8 cellular contexts compared by ENCODE assay signal in genomic region chr7:113421696-113422330, GRCh38.
DNase-seq lines count a peak whose midpoint lies in the region; ATAC-seq and TF ChIP-seq lines count a peak whose summit lies in the region.

No MANE protein-coding gene starts in this region.

- H3K79me1 ChIP-seq in trophoblast cell (ENCODE audit: low read length), result no peaks in the 10 kb centered on the region

- H2BK120ac ChIP-seq in trophoblast cell (ENCODE audit: insufficient read depth, low read length, poor library complexity), result no peak overlapping the region

- H3K4me1 ChIP-seq in trophoblast cell (ENCODE audit: control insufficient read depth in 1 of 2, insufficient read depth in 2 of 2, low read length in 2 of 2) (no peaks in the 10 kb centered on the region), upper lobe of right lung (no peaks in the 10 kb centered on the region)

- no peak overlapping the region for H4K91ac ChIP-seq in trophoblast cell (ENCODE audit: low read depth, low read length)

- H3K4me2 ChIP-seq in trophoblast cell (ENCODE audit: low read length), result no peak overlapping the region

- no peaks in the 10 kb centered on the region for H3K36me3 ChIP-seq in trophoblast cell (ENCODE audit: control insufficient read depth in 1 of 2, insufficient read depth in 2 of 2, low read length in 2 of 2)
- no peaks in the 10 kb centered on the region for H3K36me3 ChIP-seq in upper lobe of right lung

- intact Hi-C loops in upper lobe of right lung (cut with DNase I), result no loop called here

- no peak overlapping the region for H2AK5ac ChIP-seq in trophoblast cell (ENCODE audit: low read length)

- no peak overlapping the region for H4K12ac ChIP-seq in trophoblast cell (ENCODE audit: low read depth, low read length)

- no peak overlapping the region for H2BK5ac ChIP-seq in trophoblast cell (ENCODE audit: low read depth, low read length, poor library complexity)

- H3K9me3 ChIP-seq in trophoblast cell (ENCODE audit: insufficient read depth, low read depth, low read length), result no peaks in the 10 kb centered on the region
- no peaks in the 10 kb centered on the region for H3K9me3 ChIP-seq in upper lobe of right lung

- no peak overlapping the region for H3K27ac ChIP-seq in trophoblast cell (ENCODE audit: low read depth, low read length)
- no peak overlapping the region for H3K27ac ChIP-seq in upper lobe of right lung

- no peak overlapping the region for H3K23ac ChIP-seq in trophoblast cell (ENCODE audit: low read length)

- no peak overlapping the region for H2AFZ ChIP-seq in trophoblast cell (ENCODE audit: insufficient read depth, low read length, poor library complexity)

- peak; percentile 99 for ATAC-seq in HG02588 (IDR thresholded peaks at IDR 0.05; ENCODE audit: unreplicated experiment)
- ATAC-seq in upper lobe of right lung, result peak; percentile 99

- H3K4ac ChIP-seq in trophoblast cell (ENCODE audit: low read depth, low read length), result no peak overlapping the region

- no peak overlapping the region for H2BK12ac ChIP-seq in trophoblast cell (ENCODE audit: low read length)

- no peak overlapping the region for H3K9ac ChIP-seq in trophoblast cell (ENCODE audit: low read length)

- H3K4me3 ChIP-seq in trophoblast cell (ENCODE audit: low read depth, low read length) (no peak overlapping the region), upper lobe of right lung (no peak overlapping the region)

- H3K27me3 ChIP-seq in trophoblast cell (ENCODE audit: insufficient read depth, low read length), result no peaks in the 10 kb centered on the region
- no peaks in the 10 kb centered on the region for H3K27me3 ChIP-seq in upper lobe of right lung

- no peak overlapping the region for H3K14ac ChIP-seq in trophoblast cell (ENCODE audit: low read length)

- no peak overlapping the region for H4K8ac ChIP-seq in trophoblast cell (ENCODE audit: low read depth, low read length)

- TF ChIP-seq CTCF in GM12873 (IDR thresholded peaks at IDR 0.05; ENCODE audit: insufficient read depth, low read depth, low read length, missing control alignments), result peak; percentile 91
- TF ChIP-seq CTCF in upper lobe of right lung (IDR thresholded peaks at IDR 0.05), result peak; percentile 76

- no peaks in the 10 kb centered on the region for H3K79me2 ChIP-seq in trophoblast cell (ENCODE audit: control insufficient read depth, insufficient read depth, low read length, poor library complexity)

- DNase-seq in NAMALWA (ENCODE audit: low spot score), result peak; percentile 97
- DNase-seq in SK-MEL-5 (ENCODE audit: low read depth, low spot score), result peak; percentile 96
- DNase-seq in activated naive CD4-positive, alpha-beta T cell treated with Interleukin-2 at 50 U/mL for 16 hours, result peak; percentile 70
- DNase-seq in glomerular endothelial cell (ENCODE audit: extremely low read depth, low read depth, low spot score), result peak; percentile 62
- peak; percentile 79 to 93 for DNase-seq in trophoblast cell
- DNase-seq in upper lobe of right lung, result peak; percentile 76

- WGBS in trophoblast cell (ENCODE audit: extremely low coverage, insufficient coverage, insufficient read length), result no CpG with 5 or more reads among the region's 4 CpGs

- H3K18ac ChIP-seq in trophoblast cell (ENCODE audit: low read length), result no peak overlapping the region

- in situ Hi-C loops in SK-MEL-5 (cut with HindIII; ENCODE audit: low pct_unique_long_range_greater_than_20kb, low sequenced_read_pairs), result no loop called here
